ENCODE assay signal across 1 cellular context in genomic region chr2:37168217-37168981, GRCh38.
TF ChIP-seq lines count a peak whose summit lies in the region.

No MANE protein-coding gene starts in this region.

TF ChIP-seq in HepG2, 621 proteins besides CTCF, POLR2A, EP300 and RAD21 (continues in another document):
- TF ChIP-seq ZNF704 (CRISPR knock-in tag; IDR thresholded peaks at IDR 0.05; ENCODE audit: borderline replicate concordance) (no peak), SP2 (CRISPR knock-in tag; IDR thresholded peaks at IDR 0.05) (no peak), ZNF24 (IDR thresholded peaks at IDR 0.05) (no peak), FOXP1 (IDR thresholded peaks at IDR 0.05) (no peak), FOXP1 (CRISPR knock-in tag; IDR thresholded peaks at IDR 0.05) (no peak), MEIS2 (CRISPR knock-in tag; IDR thresholded peaks at IDR 0.05) (no peak), ZNF326 (CRISPR knock-in tag; IDR thresholded peaks at IDR 0.05; ENCODE audit: borderline replicate concordance) (no peak), ZNF17 (CRISPR knock-in tag; IDR thresholded peaks at IDR 0.05) (no peak), ZSCAN12 (CRISPR knock-in tag; IDR thresholded peaks at IDR 0.05) (no peak), ELF1 (CRISPR knock-in tag; IDR thresholded peaks at IDR 0.05) (no peak; the same call in 1 of the 2 replicates), CHD4 (IDR thresholded peaks at IDR 0.05; ENCODE audit: borderline replicate concordance, low read length) (no peak; the same call in 1 of the 2 replicates), BORCS8-MEF2B (CRISPR knock-in tag; IDR thresholded peaks at IDR 0.05) (no peak), ADNP (CRISPR knock-in tag; IDR thresholded peaks at IDR 0.05) (no peak), ZNF878 (CRISPR knock-in tag; IDR thresholded peaks at IDR 0.05) (no peak), THYN1 (CRISPR knock-in tag; IDR thresholded peaks at IDR 0.05; ENCODE audit: borderline replicate concordance, low read depth) (no peak), REST (IDR thresholded peaks at IDR 0.05; ENCODE audit: borderline replicate concordance in 1 of 2, low read depth in 1 of 2, low read length in 2 of 2) (no peak), UBTF (CRISPR knock-in tag; IDR thresholded peaks at IDR 0.05) (no peak), MEF2D (CRISPR knock-in tag; IDR thresholded peaks at IDR 0.05) (no peak), STAG1 (CRISPR knock-in tag; IDR thresholded peaks at IDR 0.05) (peak; percentile 78), KLF15 (CRISPR knock-in tag; IDR thresholded peaks at IDR 0.05; ENCODE audit: borderline replicate concordance) (no peak), ZNF136 (CRISPR knock-in tag; IDR thresholded peaks at IDR 0.05; ENCODE audit: low read depth) (no peak), HIC2 (CRISPR knock-in tag; IDR thresholded peaks at IDR 0.05; ENCODE audit: low read depth) (no peak), PAF1 (CRISPR knock-in tag; IDR thresholded peaks at IDR 0.05) (no peak), ZNF740 (CRISPR knock-in tag; IDR thresholded peaks at IDR 0.05) (no peak), HOXA5 (CRISPR knock-in tag; IDR thresholded peaks at IDR 0.05) (no peak), FOXK1 (CRISPR knock-in tag; IDR thresholded peaks at IDR 0.05; ENCODE audit: borderline replicate concordance, low read depth) (peak; percentile 45; the same call in 1 of the 2 replicates), ESRRA (CRISPR knock-in tag; IDR thresholded peaks at IDR 0.05; ENCODE audit: low read depth) (no peak), POGK (CRISPR knock-in tag; conservative IDR thresholded peaks at IDR 0.05) (no peak), ZNF558 (CRISPR knock-in tag; IDR thresholded peaks at IDR 0.05; ENCODE audit: borderline replicate concordance) (no peak), SP140L (CRISPR knock-in tag; IDR thresholded peaks at IDR 0.05; ENCODE audit: borderline replicate concordance) (no peak), IRF2 (CRISPR knock-in tag; IDR thresholded peaks at IDR 0.05) (no peak), POLR2AphosphoS5 (IDR thresholded peaks at IDR 0.05; ENCODE audit: low read depth, low read length) (no peak), ZBTB3 (CRISPR knock-in tag; IDR thresholded peaks at IDR 0.05; ENCODE audit: borderline replicate concordance, low read depth) (no peak), ZNF782 (CRISPR knock-in tag; IDR thresholded peaks at IDR 0.05; ENCODE audit: borderline replicate concordance) (no peak), ZSCAN20 (CRISPR knock-in tag; IDR thresholded peaks at IDR 0.05; ENCODE audit: borderline replicate concordance) (no peak), ZNF264 (CRISPR knock-in tag; IDR thresholded peaks at IDR 0.05) (no peak), ZNF546 (CRISPR knock-in tag; conservative IDR thresholded peaks at IDR 0.05) (no peak), THAP11 (CRISPR knock-in tag; IDR thresholded peaks at IDR 0.05) (no peak), ZNF761 (CRISPR knock-in tag; conservative IDR thresholded peaks at IDR 0.05) (no peak), TAF15 (IDR thresholded peaks at IDR 0.05; ENCODE audit: low read depth, low read length, poor library complexity, severe bottlenecking) (no peak), NFKB2 (CRISPR knock-in tag; IDR thresholded peaks at IDR 0.05; ENCODE audit: borderline replicate concordance) (no peak), RXRB (CRISPR knock-in tag; IDR thresholded peaks at IDR 0.05; ENCODE audit: borderline replicate concordance) (0 out of 2 replicates have a peak, but pooled peaks have one; percentile 18), TERF1 (CRISPR knock-in tag; IDR thresholded peaks at IDR 0.05) (no peak), ISL2 (CRISPR knock-in tag; IDR thresholded peaks at IDR 0.05) (no peak), ZNF224 (CRISPR knock-in tag; IDR thresholded peaks at IDR 0.05) (no peak), TBP (CRISPR knock-in tag; IDR thresholded peaks at IDR 0.05) (no peak), TP53 (CRISPR knock-in tag; conservative IDR thresholded peaks at IDR 0.05) (no peak), MYC (CRISPR knock-in tag; IDR thresholded peaks at IDR 0.05; ENCODE audit: borderline replicate concordance) (no peak), FUBP1 (CRISPR knock-in tag; IDR thresholded peaks at IDR 0.05; ENCODE audit: borderline replicate concordance) (no peak), KLF9 (CRISPR knock-in tag; IDR thresholded peaks at IDR 0.05; ENCODE audit: low read depth) (no peak)
